21 cellular contexts compared by ENCODE assay signal in the genomic region with DNA sequence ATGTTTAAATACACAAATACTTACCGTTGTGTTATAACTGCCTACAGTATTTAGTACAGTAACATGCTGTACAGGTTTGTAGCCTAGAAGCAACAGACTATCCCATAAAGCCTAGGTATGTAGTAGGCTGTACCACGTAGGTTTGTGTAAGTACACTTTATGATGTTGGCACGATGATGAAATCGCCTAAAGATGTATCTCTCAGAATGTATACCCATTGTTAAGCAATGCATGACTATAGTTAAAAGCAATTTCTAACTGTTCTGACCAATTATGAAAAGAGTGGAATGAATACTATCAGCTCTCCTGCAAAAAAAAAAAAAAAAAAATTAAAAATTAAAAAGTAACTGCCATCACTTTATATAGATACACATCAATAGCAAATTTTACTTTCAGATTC. TPM values are rescaled to one million over a fixed set of nuclear protein-coding genes. Genes with fewer than 3 reads are reported as not detected.
"Had no signal": no experiment of that assay in that cellular context is flagged by ENCODE, and none has a peak within 500 bp of the region (broad histone marks: within the 10 kb centered on the region; RNA-seq: fewer than 3 reads in every experiment).

No MANE protein-coding gene starts in this region.

- H3K4me3 ChIP-seq: coronary artery, heart left ventricle, lung, psoas muscle, suprapubic skin, thyroid gland, upper lobe of right lung, vagina had no signal

- H3K27me3 Mint-ChIP-seq: naive thymus-derived CD4-positive, alpha-beta T cell had no signal

- ATAC-seq: esophagus mucosa; heart left ventricle; left colon; left ventricle myocardium superior; naive thymus-derived CD4-positive, alpha-beta T cell; psoas muscle; sciatic nerve; upper lobe of right lung had no signal

- H3K9me3 ChIP-seq: heart left ventricle, psoas muscle, suprapubic skin, thyroid gland, upper lobe of right lung, vagina had no signal

- H3K27me3 ChIP-seq: heart left ventricle, suprapubic skin, thyroid gland, upper lobe of right lung, vagina had no signal

- DNase-seq: effector CD8-positive, alpha-beta T cell; heart left ventricle; hippocampal formation; left colon; left ventricle myocardium superior; mesendoderm; naive thymus-derived CD4-positive, alpha-beta T cell; nephron progenitor cell; psoas muscle; retina; stimulated activated naive CD4-positive, alpha-beta T cell treated with Interleukin-2 at 50 U/mL for 16 hours; thyroid gland; upper lobe of right lung had no signal

- FAIRE-seq: frontal cortex had no signal

- H3K27ac ChIP-seq: coronary artery, heart left ventricle, psoas muscle, suprapubic skin, thyroid gland, upper lobe of right lung, vagina had no signal

- H3K4me3 Mint-ChIP-seq: naive thymus-derived CD4-positive, alpha-beta T cell; nephron progenitor cell had no signal

- H3K9me3 Mint-ChIP-seq: naive thymus-derived CD4-positive, alpha-beta T cell; nephron progenitor cell had no signal

RNA-seq across cellular contexts. Expression of a gene that starts 43.2 kb away (rescaled TPM):
- total RNA-seq: left ventricle myocardium superior, mononuclear cell, sciatic nerve, vagina had no signal
- polyA plus RNA-seq: naive thymus-derived CD4-positive, alpha-beta T cell had no signal

RNA-seq across cellular contexts. Expression of a gene that starts 57.9 kb away (rescaled TPM):
- total RNA-seq: naive thymus-derived CD4-positive, alpha-beta T cell had no signal
- polyA plus RNA-seq: naive thymus-derived CD4-positive, alpha-beta T cell had no signal
